Comparison of ENCODE assay signal across 9 cellular contexts in genomic region chr3:169218314-169218983, GRCh38.
A peak's percentile ranks its signal among the peaks of the same experiment; 100 is the strongest.
DNase-seq lines count a peak whose midpoint lies in the region; ATAC-seq, FAIRE-seq and TF ChIP-seq lines count a peak whose summit lies in the region.
"Had no signal": no experiment of that assay in that cellular context is flagged by ENCODE, and none has a peak within 500 bp of the region (broad histone marks: within the 10 kb centered on the region; RNA-seq: fewer than 3 reads in every experiment).

No MANE protein-coding gene starts in this region.

- H3K4me2 ChIP-seq in endothelial cell of umbilical vein (ENCODE audit: insufficient read depth, low read length), result peak overlapping the region; percentile 67
- no peak overlapping the region for H3K4me2 ChIP-seq in neural cell (ENCODE audit: low read length)

- peaks cover 23% of the 10 kb centered on the region for H3K4me1 ChIP-seq in endothelial cell of umbilical vein (ENCODE audit: control insufficient read depth, extremely low read depth, insufficient read depth, low read length)

- H3K9me1 ChIP-seq in endothelial cell of umbilical vein (replicated peaks; ENCODE audit: control insufficient read depth, extremely low read depth, insufficient read depth, low read length), result no peaks in the 10 kb centered on the region

- H2AFZ ChIP-seq in endothelial cell of umbilical vein (ENCODE audit: low read depth, low read length) (no peak overlapping the region), neural cell (ENCODE audit: low read depth, low read length) (no peak overlapping the region)

- no peaks in the 10 kb centered on the region for H4K20me1 ChIP-seq in endothelial cell of umbilical vein (replicated peaks; ENCODE audit: control insufficient read depth, extremely low read depth, insufficient read depth, low read length)
- no peaks in the 10 kb centered on the region for H4K20me1 ChIP-seq in neural cell (ENCODE audit: insufficient read depth)

- no peak overlapping the region for H3K27ac Mint-ChIP-seq in activated CD8-positive, alpha-beta T cell treated with anti-CD3 and anti-CD28 coated beads, Interleukin-2, amount 10 ng/mL, durations not matched to agents 7 days and 5 days

- H3K79me2 ChIP-seq in endothelial cell of umbilical vein (ENCODE audit: control insufficient read depth, insufficient read depth, low read length) (no peaks in the 10 kb centered on the region), neural cell (replicated peaks; ENCODE audit: insufficient read depth, low read length) (no peaks in the 10 kb centered on the region)

- H3K4me1 Mint-ChIP-seq in activated CD8-positive, alpha-beta T cell treated with anti-CD3 and anti-CD28 coated beads, Interleukin-2, amount 10 ng/mL, durations not matched to agents 7 days and 5 days (ENCODE audit: low read depth), result no peaks in the 10 kb centered on the region

- H3F3A ChIP-seq in neural cell (ENCODE audit: insufficient read depth, low read length, poor library complexity, severe bottlenecking), result no peaks in the 10 kb centered on the region

- no peak for TF ChIP-seq POLR2A in endothelial cell of umbilical vein (IDR thresholded peaks at IDR 0.05; ENCODE audit: low read depth, low read length)

- H3K4me3 ChIP-seq in endothelial cell of umbilical vein (replicated peaks in 1 of 3; ENCODE audit: insufficient read depth in 1 of 3, low read depth in 1 of 3, low read length in 3 of 3) (no peak overlapping the region), neural cell (ENCODE audit: low read length) (no peak overlapping the region)

- peak; percentile 74 to 89 for TF ChIP-seq CTCF in endothelial cell of umbilical vein (IDR thresholded peaks at IDR 0.05; ENCODE audit: extremely low read depth in 1 of 2, insufficient read depth in 1 of 2, low read depth in 1 of 2, low read length in 2 of 2)
- TF ChIP-seq CTCF in neural cell (IDR thresholded peaks at IDR 0.05; ENCODE audit: poor library complexity, severe bottlenecking), result peak; percentile 58

- H3K9me3 ChIP-seq in endothelial cell of umbilical vein (replicated peaks; ENCODE audit: control insufficient read depth, insufficient read depth, low read length) (no peaks in the 10 kb centered on the region), neural cell (ENCODE audit: low read length) (no peaks in the 10 kb centered on the region)

- no peak for ATAC-seq in activated CD8-positive, alpha-beta T cell treated with anti-CD3 and anti-CD28 coated beads, Interleukin-2, amount 10 ng/mL, durations not matched to agents 7 days and 5 days

- intact Hi-C loops in endothelial cell of umbilical vein (cut with micrococcal nuclease), result loop anchor here (1.0 to 5.0 kb wide), 10 partner anchors 24 to 450 kb away; no protein-coding TSS in a partner anchor

- H3K36me3 Mint-ChIP-seq in activated CD8-positive, alpha-beta T cell treated with anti-CD3 and anti-CD28 coated beads, Interleukin-2, amount 10 ng/mL, durations not matched to agents 7 days and 5 days (ENCODE audit: low read depth), result no peaks in the 10 kb centered on the region

- peak; percentile 85 for FAIRE-seq in endothelial cell of umbilical vein (lab: Jason Lieb, UNC)
- FAIRE-seq: A204.1 had no signal

- H3K9me2 ChIP-seq in neural cell (ENCODE audit: insufficient read depth, low read length), result no peaks in the 10 kb centered on the region

- TF ChIP-seq EP300 in neural cell (conservative IDR thresholded peaks at IDR 0.05; ENCODE audit: poor library complexity, severe bottlenecking), result no peak

- H3K27me3 ChIP-seq in endothelial cell of umbilical vein (ENCODE audit: control insufficient read depth in 2 of 2, insufficient read depth in 2 of 2, low read length in 2 of 2), result no peaks in the 10 kb centered on the region
- no peaks in the 10 kb centered on the region for H3K27me3 ChIP-seq in neural cell (ENCODE audit: insufficient read depth, low read depth, low read length)

- DNase-seq in DMS153 (lab: John Stamatoyannopoulos, UW), result peak; percentile 18
- no peak for DNase-seq in DMS153 treated with DMSO at 0.1 percent for 48 hours (lab: John Stamatoyannopoulos, UW; ENCODE audit: unreplicated experiment)
- DNase-seq in NCI-H526 treated with DMSO at 0.1 percent for 48 hours (lab: John Stamatoyannopoulos, UW), result peak; percentile 29
- DNase-seq in endothelial cell of umbilical vein (ENCODE audit: low read depth, low spot score), result peak; percentile 98
- no peak for DNase-seq in activated CD8-positive, alpha-beta T cell treated with anti-CD3 and anti-CD28 coated beads, Interleukin-2, amount 10 ng/mL, durations not matched to agents 7 days and 5 days
- no peak for DNase-seq in NK-92 (lab: John Stamatoyannopoulos, UW; ENCODE audit: unreplicated experiment)
- no peak for DNase-seq in KG1 (lab: John Stamatoyannopoulos, UW)

- CTCF ChIA-PET in endothelial cell of umbilical vein (lab: Charles Lee), result interaction anchor here (0.6 to 6.1 kb wide), 35 partner anchors 9 to 528 kb away, joined by 3 to 54 read pairs (median 4); no protein-coding TSS in a partner anchor
- CTCF ChIA-PET in activated CD8-positive, alpha-beta T cell treated with anti-CD3 and anti-CD28 coated beads, Interleukin-2, amount 10 ng/mL, durations not matched to agents 7 days and 5 days (lab: Charles Lee), result interaction anchor here (1.8 kb wide), 1 partner anchor 69 kb away, joined by 6 read pairs; no protein-coding TSS in a partner anchor

- TF ChIP-seq RAD21 in neural cell (conservative IDR thresholded peaks at IDR 0.05), result peak; percentile 63

- no peaks in the 10 kb centered on the region for H3K27me3 Mint-ChIP-seq in activated CD8-positive, alpha-beta T cell treated with anti-CD3 and anti-CD28 coated beads, Interleukin-2, amount 10 ng/mL, durations not matched to agents 7 days and 5 days (ENCODE audit: low read depth)

- no TSS peak for BruUV-seq in endothelial cell of umbilical vein (replicated peaks; lab: Mats Ljungman, UMichigan)

- H3K9ac ChIP-seq in endothelial cell of umbilical vein (replicated peaks; ENCODE audit: extremely low read depth, insufficient read depth, low read length) (no peak overlapping the region), neural cell (ENCODE audit: low read length) (no peak overlapping the region)

- no peak overlapping the region for H3K4me3 Mint-ChIP-seq in activated CD8-positive, alpha-beta T cell treated with anti-CD3 and anti-CD28 coated beads, Interleukin-2, amount 10 ng/mL, durations not matched to agents 7 days and 5 days

- POLR2A ChIA-PET in endothelial cell of umbilical vein (lab: Charles Lee), result interaction anchor here (0.6 to 0.7 kb wide), 3 partner anchors 25 to 92 kb away, joined by 3 to 4 read pairs (median 3); no protein-coding TSS in a partner anchor
- POLR2A ChIA-PET in activated CD8-positive, alpha-beta T cell treated with anti-CD3 and anti-CD28 coated beads, Interleukin-2, amount 10 ng/mL, durations not matched to agents 7 days and 5 days (lab: Charles Lee), result no interaction called here

- H3K36me3 ChIP-seq in endothelial cell of umbilical vein (ENCODE audit: control insufficient read depth in 2 of 2, extremely low read depth in 1 of 2, insufficient read depth in 2 of 2, low read length in 2 of 2), result no peaks in the 10 kb centered on the region
- H3K36me3 ChIP-seq in neural cell (ENCODE audit: insufficient read depth, low read length), result no peaks in the 10 kb centered on the region

- peak overlapping the region; percentile 66 for H3K27ac ChIP-seq in endothelial cell of umbilical vein (ENCODE audit: insufficient read depth, low read depth, low read length)
- no peak overlapping the region for H3K27ac ChIP-seq in neural cell (ENCODE audit: low read length)

- no peaks in the 10 kb centered on the region for H3K9me3 Mint-ChIP-seq in activated CD8-positive, alpha-beta T cell treated with anti-CD3 and anti-CD28 coated beads, Interleukin-2, amount 10 ng/mL, durations not matched to agents 7 days and 5 days (ENCODE audit: insufficient read depth)

- dilution Hi-C loops in endothelial cell of umbilical vein (cut with MboI; ENCODE audit: extremely low pct_ligation_motif_present, low sequenced_read_pairs), result no loop called here

TF ChIP-seq in endothelial cell of umbilical vein, 7 proteins besides CTCF, POLR2A, EP300 and RAD21:
- TF ChIP-seq, protein P1, sequence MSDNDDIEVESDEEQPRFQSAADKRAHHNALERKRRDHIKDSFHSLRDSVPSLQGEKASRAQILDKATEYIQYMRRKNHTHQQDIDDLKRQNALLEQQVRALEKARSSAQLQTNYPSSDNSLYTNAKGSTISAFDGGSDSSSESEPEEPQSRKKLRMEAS (IDR thresholded peaks at IDR 0.05; ENCODE audit: insufficient read depth, insufficient read length), result no peak
- TF ChIP-seq FOS (IDR thresholded peaks at IDR 0.05; ENCODE audit: borderline replicate concordance, insufficient read depth, low read length) (peak; percentile 7), MYC (IDR thresholded peaks at IDR 0.05; ENCODE audit: low read depth, low read length) (no peak), GATA2 (IDR thresholded peaks at IDR 0.05; ENCODE audit: insufficient read depth, insufficient read length, low read depth, low read length) (peak; percentile 19), JUN (IDR thresholded peaks at IDR 0.05; ENCODE audit: borderline replicate concordance, insufficient read depth, insufficient read length, low read depth) (peak; percentile 56), POLR2AphosphoS5 (IDR thresholded peaks at IDR 0.05; ENCODE audit: insufficient read depth, low read depth, low read length) (peak; percentile 31), EZH2 (IDR thresholded peaks at IDR 0.05; ENCODE audit: borderline replicate concordance, low read depth, low read length, severe bottlenecking) (no peak)

Comparison
In these comparisons a context has a peak if more than half of its experiments do, and no peak if none do; other contexts are left out.
1. DNase-seq: peak in DMS153 (single experiment), NCI-H526 treated with DMSO at 0.1 percent for 48 hours (single experiment) and endothelial cell of umbilical vein (single experiment); none in DMS153 treated with DMSO at 0.1 percent for 48 hours (single experiment), activated CD8-positive, alpha-beta T cell treated with anti-CD3 and anti-CD28 coated beads, Interleukin-2, amount 10 ng/mL, durations not matched to agents 7 days and 5 days (single experiment), NK-92 (single experiment) and KG1 (single experiment).